ENCODE assay signal across 22 cellular contexts in the genomic region with DNA sequence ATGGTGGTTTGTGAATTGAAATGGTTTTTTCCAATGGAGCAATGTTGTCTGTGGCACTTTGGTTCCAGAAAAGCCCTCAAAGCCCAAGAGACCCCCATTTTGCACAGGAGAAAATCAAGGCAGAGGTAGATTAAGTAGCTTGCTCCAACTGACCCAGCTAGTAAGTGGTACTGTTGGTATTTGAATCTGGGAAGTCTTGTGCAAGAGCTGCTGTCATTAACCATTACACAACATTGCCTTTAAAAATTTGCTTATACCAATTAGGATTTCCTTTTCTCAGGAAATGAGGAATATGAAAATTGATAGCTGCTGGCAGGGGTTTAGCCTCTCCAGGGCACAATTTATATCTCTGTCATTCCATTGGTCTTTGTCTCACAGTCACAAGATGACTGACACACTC.
"Had no signal": no experiment of that assay in that cellular context is flagged by ENCODE, and none has a peak within 500 bp of the region (broad histone marks: within the 10 kb centered on the region; RNA-seq: fewer than 3 reads in every experiment).

No MANE protein-coding gene starts in this region.

- H3K27me3 ChIP-seq: pancreas, spleen, suprapubic skin, tibial artery, uterus had no signal

- H3K4me1 ChIP-seq: pancreas, prostate gland, spleen, uterus had no signal

- H3K9me3 ChIP-seq: lower lobe of right lung, pancreas, prostate gland, suprapubic skin, thoracic aorta, tibial artery, uterus had no signal

- DNase-seq: kidney glomerular epithelial cell; left cardiac atrium; lower lobe of right lung; mammary epithelial cell; mesenchymal stem cell; naive thymus-derived CD8-positive, alpha-beta T cell; nucleus accumbens; pancreas; posterior cingulate gyrus; retina; right cardiac atrium; small intestine; spleen; stimulated activated CD4-positive, alpha-beta T cell treated with anti-CD3 and anti-CD28 coated beads, Interleukin-4, amount 100 ng/mL, for 24 hours; stimulated activated naive CD4-positive, alpha-beta T cell; tibial artery; uterus had no signal

- H3K27ac ChIP-seq: lower lobe of right lung, pancreas, prostate gland, spleen, suprapubic skin, thoracic aorta, tibial artery, uterus had no signal

- ATAC-seq: left cardiac atrium; naive thymus-derived CD8-positive, alpha-beta T cell; pancreas; right cardiac atrium; sciatic nerve; stimulated activated effector memory CD8-positive, alpha-beta T cell treated with anti-CD3 and anti-CD28 coated beads, Interleukin-12 subunit alpha, Interleukin-12 subunit beta, amount 100 ng/mL, for 72 hours had no signal

- H3K36me3 ChIP-seq: lower lobe of right lung, pancreas, prostate gland, spleen, suprapubic skin, thoracic aorta, tibial artery, uterus had no signal

- H3K4me3 ChIP-seq: lower lobe of right lung, pancreas, prostate gland, spleen, suprapubic skin, thoracic aorta, tibial artery, uterus had no signal
